In genomic region chr18:59839241-59839640, GRCh38 we compare ENCODE assay signal across 19 cellular contexts.
"Had no signal": no experiment of that assay in that cellular context is flagged by ENCODE, and none has a peak within 500 bp of the region (broad histone marks: within the 10 kb centered on the region; RNA-seq: fewer than 3 reads in every experiment).

No MANE protein-coding gene starts in this region.

- DNase-seq: esophagus squamous epithelium; foreskin fibroblast; immature natural killer cell; left colon; mucosa of descending colon; naive thymus-derived CD8-positive, alpha-beta T cell; nucleus accumbens; ovary; right cardiac atrium; stimulated activated CD4-positive, alpha-beta T cell treated with anti-CD3 and anti-CD28 coated beads, Interleukin-2, amount 100 ng/mL, for 48 hours; stimulated activated naive CD8-positive, alpha-beta T cell treated with anti-CD3 and anti-CD28 coated beads, Interleukin-15, Interleukin-2, amounts not matched to agents 100 U/mL and 50 U/mL, for 24 hours; tibial artery; uterus had no signal

- H3K36me3 ChIP-seq: esophagus squamous epithelium, gastroesophageal sphincter, neural progenitor cell, ovary, suprapubic skin, tibial artery, upper lobe of left lung, uterus had no signal

- H3K36me3 Mint-ChIP-seq: immature natural killer cell; naive thymus-derived CD8-positive, alpha-beta T cell; neural progenitor cell had no signal

- H3K4me3 ChIP-seq: esophagus squamous epithelium, gastroesophageal sphincter, mucosa of descending colon, neural progenitor cell, ovary, smooth muscle cell, suprapubic skin, tibial artery, upper lobe of left lung, uterus had no signal

- H3K4me3 Mint-ChIP-seq: dendritic cell treated with granulocyte-macrophage colony-stimulating factor and Interleukin-4, amounts not matched to agents 40 ng/mL and 50 ng/mL, for 4 days; immature natural killer cell; naive thymus-derived CD8-positive, alpha-beta T cell; neural progenitor cell had no signal

- H3K4me1 ChIP-seq: esophagus squamous epithelium, gastroesophageal sphincter, uterus had no signal

- H3K27ac ChIP-seq: esophagus squamous epithelium, gastroesophageal sphincter, neural progenitor cell, ovary, suprapubic skin, tibial artery, uterus had no signal

- H3K27me3 ChIP-seq: gastroesophageal sphincter, neural progenitor cell, ovary, suprapubic skin, upper lobe of left lung, uterus had no signal

- H3K9me3 ChIP-seq: esophagus squamous epithelium, gastroesophageal sphincter, mucosa of descending colon, ovary, suprapubic skin, tibial artery, upper lobe of left lung, uterus had no signal

- H3K4me1 Mint-ChIP-seq: naive thymus-derived CD8-positive, alpha-beta T cell had no signal

- H3K27ac Mint-ChIP-seq: dendritic cell treated with granulocyte-macrophage colony-stimulating factor and Interleukin-4, amounts not matched to agents 40 ng/mL and 50 ng/mL, for 4 days; naive thymus-derived CD8-positive, alpha-beta T cell; neural progenitor cell had no signal

- ATAC-seq: gastroesophageal sphincter; left colon; mucosa of descending colon; naive thymus-derived CD8-positive, alpha-beta T cell; right cardiac atrium; stimulated activated naive CD8-positive, alpha-beta T cell treated with anti-CD3 and anti-CD28 coated beads, Interleukin-15, Interleukin-2, amounts not matched to agents 100 U/mL and 50 U/mL, for 24 hours had no signal
